In genomic region chr12:49129332-49130150, GRCh38 we compare ENCODE assay signal across 1 cellular context.
TF ChIP-seq lines count a peak whose summit lies in the region.

No MANE protein-coding gene starts in this region.

TF ChIP-seq in endothelial cell of umbilical vein, 7 proteins besides CTCF, POLR2A, EP300 and RAD21:
- no peak for TF ChIP-seq GATA2 (IDR thresholded peaks at IDR 0.05; ENCODE audit: insufficient read depth, insufficient read length, low read depth, low read length)
- TF ChIP-seq JUN (IDR thresholded peaks at IDR 0.05; ENCODE audit: borderline replicate concordance, insufficient read depth, insufficient read length, low read depth): no peak
- no peak for TF ChIP-seq MAX (IDR thresholded peaks at IDR 0.05; ENCODE audit: insufficient read depth, insufficient read length)
- TF ChIP-seq FOS (IDR thresholded peaks at IDR 0.05; ENCODE audit: borderline replicate concordance, insufficient read depth, low read length): no peak
- no peak for TF ChIP-seq POLR2AphosphoS5 (IDR thresholded peaks at IDR 0.05; ENCODE audit: insufficient read depth, low read depth, low read length)
